ENCODE assay signal across 1 cellular context in genomic region chr17:72556944-72557826, GRCh38.
TF ChIP-seq lines count a peak whose summit lies in the region.

No MANE protein-coding gene starts in this region.

TF ChIP-seq in HepG2, 621 proteins besides CTCF, POLR2A, EP300 and RAD21 (continued from another document and continues in another):
- no peak for TF ChIP-seq NFATC3 (CRISPR knock-in tag; IDR thresholded peaks at IDR 0.05)
- peak; percentile 6; the same call in 1 of the 2 replicates for TF ChIP-seq RAD51 (IDR thresholded peaks at IDR 0.05; ENCODE audit: borderline replicate concordance)
- no peak for TF ChIP-seq ZNF264 (CRISPR knock-in tag; IDR thresholded peaks at IDR 0.05)
- no peak for TF ChIP-seq ATF2 (CRISPR knock-in tag; IDR thresholded peaks at IDR 0.05)
- no peak for TF ChIP-seq CENPBD1 (CRISPR knock-in tag; IDR thresholded peaks at IDR 0.05; ENCODE audit: borderline replicate concordance, low read depth)
- no peak for TF ChIP-seq CEBPG (CRISPR knock-in tag; IDR thresholded peaks at IDR 0.05)
- TF ChIP-seq ATAD3A (CRISPR knock-in tag; IDR thresholded peaks at IDR 0.05): no peak
- TF ChIP-seq ELF4 (CRISPR knock-in tag; IDR thresholded peaks at IDR 0.05; ENCODE audit: borderline replicate concordance): no peak
- no peak for TF ChIP-seq KIAA2018 (CRISPR knock-in tag; IDR thresholded peaks at IDR 0.05; ENCODE audit: borderline replicate concordance)
- peak; percentile 39 for TF ChIP-seq ZNF556 (CRISPR knock-in tag; IDR thresholded peaks at IDR 0.05; ENCODE audit: borderline replicate concordance)
- no peak for TF ChIP-seq NFAT5 (CRISPR knock-in tag; IDR thresholded peaks at IDR 0.05)
- no peak for TF ChIP-seq HNRNPK (IDR thresholded peaks at IDR 0.05; ENCODE audit: low read depth, low read length, poor library complexity, severe bottlenecking)
- no peak for TF ChIP-seq ZNF710 (CRISPR knock-in tag; IDR thresholded peaks at IDR 0.05; ENCODE audit: borderline replicate concordance)
- TF ChIP-seq ZNF709 (CRISPR knock-in tag; IDR thresholded peaks at IDR 0.05): no peak
- no peak for TF ChIP-seq TEF (CRISPR knock-in tag; IDR thresholded peaks at IDR 0.05)
- no peak for TF ChIP-seq MBD4 (IDR thresholded peaks at IDR 0.05; ENCODE audit: borderline replicate concordance, low read length)
- no peak for TF ChIP-seq SRSF4 (IDR thresholded peaks at IDR 0.05; ENCODE audit: low read depth, low read length, poor library complexity, severe bottlenecking)
- TF ChIP-seq RARA (CRISPR knock-in tag; IDR thresholded peaks at IDR 0.05): no peak
- no peak for TF ChIP-seq DR1 (CRISPR knock-in tag; IDR thresholded peaks at IDR 0.05)
- no peak for TF ChIP-seq KAT2B (IDR thresholded peaks at IDR 0.05; ENCODE audit: borderline replicate concordance, low read depth, low read length)
- TF ChIP-seq AHR (CRISPR knock-in tag; IDR thresholded peaks at IDR 0.05): peak; percentile 59; the same call in 1 of the 2 replicates
- TF ChIP-seq SP1 (IDR thresholded peaks at IDR 0.05): no peak
- no peak for TF ChIP-seq SP1 (CRISPR knock-in tag; IDR thresholded peaks at IDR 0.05)
- no peak for TF ChIP-seq NR2F1 (CRISPR knock-in tag; IDR thresholded peaks at IDR 0.05)
- no peak for TF ChIP-seq YEATS4 (CRISPR knock-in tag; IDR thresholded peaks at IDR 0.05; ENCODE audit: borderline replicate concordance)
- TF ChIP-seq ZNF841 (CRISPR knock-in tag; IDR thresholded peaks at IDR 0.05; ENCODE audit: borderline replicate concordance): no peak
- no peak for TF ChIP-seq DNMT1 (CRISPR knock-in tag; IDR thresholded peaks at IDR 0.05)
- TF ChIP-seq CHCHD3 (CRISPR knock-in tag; IDR thresholded peaks at IDR 0.05): no peak
- no peak for TF ChIP-seq KLF12 (CRISPR knock-in tag; IDR thresholded peaks at IDR 0.05; ENCODE audit: borderline replicate concordance)
- no peak for TF ChIP-seq ZNF234 (CRISPR knock-in tag; conservative IDR thresholded peaks at IDR 0.05)
- no peak for TF ChIP-seq PHF8 (CRISPR knock-in tag; IDR thresholded peaks at IDR 0.05)
- TF ChIP-seq ZNF441 (CRISPR knock-in tag; IDR thresholded peaks at IDR 0.05; ENCODE audit: borderline replicate concordance): no peak
- TF ChIP-seq ERF (CRISPR knock-in tag; IDR thresholded peaks at IDR 0.05): no peak
- no peak for TF ChIP-seq MYPOP (CRISPR knock-in tag; IDR thresholded peaks at IDR 0.05)
- no peak for TF ChIP-seq NAIF1 (CRISPR knock-in tag; IDR thresholded peaks at IDR 0.05; ENCODE audit: borderline replicate concordance)
- no peak for TF ChIP-seq MXD3 (CRISPR knock-in tag; IDR thresholded peaks at IDR 0.05)
- TF ChIP-seq UBTF (CRISPR knock-in tag; IDR thresholded peaks at IDR 0.05): 0 out of 2 replicates have a peak, but pooled peaks have one; percentile 29
- peak; percentile 92 for TF ChIP-seq HNRNPL (IDR thresholded peaks at IDR 0.05; ENCODE audit: low read depth, low read length)
- no peak for TF ChIP-seq E2F5 (CRISPR knock-in tag; conservative IDR thresholded peaks at IDR 0.05)
